Comparison of ENCODE assay signal across 19 cellular contexts in genomic region chr11:121348220-121348875, GRCh38.
"Had no signal": no experiment of that assay in that cellular context is flagged by ENCODE, and none has a peak within 500 bp of the region (broad histone marks: within the 10 kb centered on the region; RNA-seq: fewer than 3 reads in every experiment).

No MANE protein-coding gene starts in this region.

- H3K9me3 ChIP-seq: esophagus muscularis mucosa, gastrocnemius medialis, heart right ventricle, mucosa of descending colon, neutrophil, psoas muscle, testis, tibial nerve had no signal

- H3K4me1 ChIP-seq: psoas muscle had no signal

- ATAC-seq: gastrocnemius medialis; mucosa of descending colon; naive thymus-derived CD8-positive, alpha-beta T cell; psoas muscle; stimulated activated naive B cell treated with anti-CD40 and anti-IgM and Interleukin-4, amounts not matched to agents 10 μg/mL and 1 μg/mL and 100 μg/mL, for 72 hours; stimulated activated naive CD8-positive, alpha-beta T cell treated with anti-CD3 and anti-CD28 coated beads, Interleukin-15, amount 100 ng/mL, for 72 hours had no signal

- H3K27ac ChIP-seq: epithelial cell of prostate, esophagus muscularis mucosa, gastrocnemius medialis, heart right ventricle, neutrophil, psoas muscle, testis, tibial nerve had no signal

- H3K36me3 ChIP-seq: esophagus muscularis mucosa, gastrocnemius medialis, heart right ventricle, neutrophil, tibial nerve had no signal

- DNase-seq: effector memory CD4-positive, alpha-beta T cell; gastrocnemius medialis; heart right ventricle; left ventricle myocardium superior; mammary epithelial cell; mucosa of descending colon; naive thymus-derived CD8-positive, alpha-beta T cell; psoas muscle; retina; stimulated activated CD4-positive, alpha-beta T cell treated with anti-CD3 and anti-CD28 coated beads, Interleukin-2, amount 100 ng/mL, for 24 hours; stimulated activated CD4-positive, alpha-beta T cell treated with anti-CD3 and anti-CD28 coated beads, Interleukin-4, amount 100 ng/mL, for 4 hours; stimulated activated naive B cell treated with anti-CD40 and anti-IgM and Interleukin-4, amounts not matched to agents 10 μg/mL and 1 μg/mL and 100 μg/mL, for 72 hours; stimulated activated naive CD8-positive, alpha-beta T cell treated with anti-CD3 and anti-CD28 coated beads, Interleukin-15, amount 100 ng/mL, for 72 hours had no signal

- H3K4me3 ChIP-seq: esophagus muscularis mucosa, gastrocnemius medialis, heart right ventricle, mucosa of descending colon, psoas muscle, testis, tibial nerve had no signal

- FAIRE-seq: keratinocyte had no signal

- H3K27me3 ChIP-seq: esophagus muscularis mucosa, neutrophil, testis had no signal
